ENCODE assay signal across 17 cellular contexts in genomic region chr20:48209102-48209501, GRCh38.
"Had no signal": no experiment of that assay in that cellular context is flagged by ENCODE, and none has a peak within 500 bp of the region (broad histone marks: within the 10 kb centered on the region; RNA-seq: fewer than 3 reads in every experiment).

No MANE protein-coding gene starts in this region.

- H3K9me3 ChIP-seq: mucosa of descending colon, neutrophil, thoracic aorta, upper lobe of right lung had no signal

- H3K27ac ChIP-seq: dorsolateral prefrontal cortex, neutrophil, parathyroid adenoma, thoracic aorta, upper lobe of right lung had no signal

- H3K36me3 ChIP-seq: neutrophil, thoracic aorta, upper lobe of right lung had no signal

- H3K9ac ChIP-seq: parathyroid adenoma had no signal

- H3K27me3 ChIP-seq: dorsolateral prefrontal cortex, neutrophil, upper lobe of right lung had no signal

- FAIRE-seq: kidney had no signal

- H2AFZ ChIP-seq: parathyroid adenoma had no signal

- H3K4me3 ChIP-seq: dorsolateral prefrontal cortex, mucosa of descending colon, thoracic aorta, upper lobe of right lung had no signal

- H3K4me1 ChIP-seq: parathyroid adenoma, upper lobe of right lung had no signal

- ATAC-seq: activated CD8-positive, alpha-beta memory T cell treated with anti-CD3 and anti-CD28 coated beads, Interleukin-2, amount 10 ng/mL, durations not matched to agents 7 days and 5 days; mucosa of descending colon; naive thymus-derived CD4-positive, alpha-beta T cell; stimulated activated naive B cell treated with anti-CD40 and anti-IgM and Interleukin-4, amounts not matched to agents 10 μg/mL and 1 μg/mL and 100 μg/mL, for 72 hours; upper lobe of right lung had no signal

- H3K79me2 ChIP-seq: parathyroid adenoma had no signal

- DNase-seq: activated B cell treated with CpG ODN at 0.5 μM for 24 hours; activated CD4-positive, alpha-beta memory T cell treated with anti-CD3 and anti-CD28 coated beads for 36 hours; activated CD4-positive, alpha-beta T cell treated with anti-CD3 and anti-CD28 coated beads for 4 hours; activated CD8-positive, alpha-beta memory T cell treated with anti-CD3 and anti-CD28 coated beads, Interleukin-2, amount 10 ng/mL, durations not matched to agents 7 days and 5 days; activated naive CD8-positive, alpha-beta T cell treated with anti-CD3 and anti-CD28 coated beads for 36 hours; amniotic stem cell; caudate nucleus; dorsolateral prefrontal cortex; foreskin fibroblast; kidney; mucosa of descending colon; naive thymus-derived CD4-positive, alpha-beta T cell; stimulated activated naive B cell treated with anti-CD40 and anti-IgM and Interleukin-4, amounts not matched to agents 10 μg/mL and 1 μg/mL and 100 μg/mL, for 72 hours; upper lobe of right lung had no signal
